In genomic region chr4:62118558-62118957, GRCh38 we compare ENCODE assay signal across 19 cellular contexts.
DNase-seq lines count a peak whose midpoint lies in the region; ATAC-seq and TF ChIP-seq lines count a peak whose summit lies in the region.
"Had no signal": no experiment of that assay in that cellular context is flagged by ENCODE, and none has a peak within 500 bp of the region (broad histone marks: within the 10 kb centered on the region; RNA-seq: fewer than 3 reads in every experiment).

No MANE protein-coding gene starts in this region.

- H2AFZ ChIP-seq in smooth muscle cell (ENCODE audit: low read depth), result no peak overlapping the region
- H2AFZ ChIP-seq: GM23338 had no signal

- H3K4me3 ChIP-seq in SK-N-MC (peak overlapping the region; percentile 58), smooth muscle cell (no peak overlapping the region)
- H3K4me3 ChIP-seq: GM23338 had no signal

- 56% methylated on average over 2 of the region's 2 CpGs for WGBS in smooth muscle cell (ENCODE audit: low lambda C conversion rate)

- H3K79me2 ChIP-seq in smooth muscle cell (ENCODE audit: low read depth), result no peaks in the 10 kb centered on the region

- POLR2A ChIA-PET in HEK293T (lab: Yijun Ruan, JAX), result no interaction called here

- H3K27me3 ChIP-seq in smooth muscle cell (ENCODE audit: low read depth), result no peaks in the 10 kb centered on the region
- H3K27me3 ChIP-seq: BE2C had no signal

- H3K9me3 ChIP-seq in SK-N-MC (ENCODE audit: low read depth, low read length), result no peaks in the 10 kb centered on the region; the same call in 1 of the 2 replicates
- H3K9me3 ChIP-seq in smooth muscle cell (replicated peaks; ENCODE audit: low read depth), result no peaks in the 10 kb centered on the region
- H3K9me3 ChIP-seq: BE2C had no signal

- DNase-seq in HEK293T (ENCODE audit: extremely low spot score), result no peak
- DNase-seq in SK-N-MC (ENCODE audit: low read depth, low spot score), result peak; percentile 76
- DNase-seq in dedifferentiated amniotic fluid mesenchymal stem cell (ENCODE audit: extremely low spot score), result peak; percentile 37
- DNase-seq in smooth muscle cell (lab: John Stamatoyannopoulos, UW; ENCODE audit: unreplicated experiment), result no peak
- DNase-seq in Right ventricle myocardium superior, result no peak
- DNase-seq: ACHN; BE2C; C1 segment of cervical spinal cord; CD4-positive, CD25-positive, alpha-beta regulatory T cell; CD8-positive, alpha-beta memory T cell; COR-L47; DMS153; DMS79; GDM1; HCEC 1CT; HFFc6 had no signal

- no peaks in the 10 kb centered on the region for H3K36me3 ChIP-seq in SK-N-MC (ENCODE audit: insufficient read depth, low read length)
- H3K36me3 ChIP-seq in smooth muscle cell (ENCODE audit: low read depth), result no peaks in the 10 kb centered on the region
- H3K36me3 ChIP-seq: BE2C had no signal

- no peaks in the 10 kb centered on the region for H3K4me1 ChIP-seq in smooth muscle cell (ENCODE audit: low read depth)

- H3F3A ChIP-seq in smooth muscle cell (ENCODE audit: low read depth), result no peaks in the 10 kb centered on the region

- H3K9ac ChIP-seq in SK-N-MC (ENCODE audit: insufficient read length), result peak overlapping the region; percentile 77
- H3K9ac ChIP-seq in smooth muscle cell (ENCODE audit: low read depth), result no peak overlapping the region

- ATAC-seq in HG03095 (IDR thresholded peaks at IDR 0.05; ENCODE audit: unreplicated experiment) (no peak), GM21367 (IDR thresholded peaks at IDR 0.05; ENCODE audit: unreplicated experiment) (no peak), Right ventricle myocardium superior (ENCODE audit: poor library complexity) (no peak)
- ATAC-seq: GM23338 had no signal

- no peak for TF ChIP-seq CTCF in smooth muscle cell (IDR thresholded peaks at IDR 0.05; ENCODE audit: borderline replicate concordance, insufficient read depth, poor library complexity, severe bottlenecking)

- no peaks in the 10 kb centered on the region for H4K20me1 ChIP-seq in smooth muscle cell (ENCODE audit: low read depth)

- H3K27ac ChIP-seq in SK-N-MC, result peak overlapping the region; percentile 99
- no peak overlapping the region for H3K27ac ChIP-seq in smooth muscle cell (ENCODE audit: low read depth)

- H3K4me2 ChIP-seq in smooth muscle cell, result peak overlapping the region; percentile 14
- H3K4me2 ChIP-seq: GM23338 had no signal

- intact Hi-C loops in Right ventricle myocardium superior (cut with DNase I), result no loop called here

- CTCF ChIA-PET in HEK293T (lab: Yijun Ruan, JAX), result no interaction called here

TF ChIP-seq in HEK293T, 16 proteins besides CTCF, POLR2A, EP300 and RAD21:
- TF ChIP-seq PKNOX1 (IDR thresholded peaks at IDR 0.05) (0 out of 2 replicates have a peak, but pooled peaks have one; percentile 14), HDGF (IDR thresholded peaks at IDR 0.05; ENCODE audit: borderline replicate concordance) (no peak)

Comparison
In these comparisons a context has a peak if more than half of its experiments do, and no peak if none do; other contexts are left out.
1. DNase-seq: peak in SK-N-MC (single experiment) and dedifferentiated amniotic fluid mesenchymal stem cell (single experiment); none in HEK293T (single experiment), smooth muscle cell (single experiment) and Right ventricle myocardium superior (single experiment).